1 cellular context compared by ENCODE assay signal in genomic region chr2:174338155-174338495, GRCh38.
TF ChIP-seq lines count a peak whose summit lies in the region.

No MANE protein-coding gene starts in this region.

TF ChIP-seq in SK-N-SH, 30 proteins besides CTCF, POLR2A, EP300 and RAD21 (continued from another document):
- TF ChIP-seq ZBTB33 (IDR thresholded peaks at IDR 0.05; ENCODE audit: borderline replicate concordance, low read depth), result no peak
- TF ChIP-seq TCF12 (IDR thresholded peaks at IDR 0.05), result no peak
- no peak for TF ChIP-seq EZH2phosphoT487 (IDR thresholded peaks at IDR 0.05; ENCODE audit: borderline replicate concordance, low read depth)
- no peak for TF ChIP-seq MEF2A (IDR thresholded peaks at IDR 0.05; ENCODE audit: borderline replicate concordance, low read depth)
- no peak for TF ChIP-seq USF1 (IDR thresholded peaks at IDR 0.05; ENCODE audit: borderline replicate concordance, low read depth)
- no peak for TF ChIP-seq FOXJ3 (CRISPR knock-in tag; IDR thresholded peaks at IDR 0.05)
- no peak for TF ChIP-seq MAX (IDR thresholded peaks at IDR 0.05; ENCODE audit: low read depth)
- TF ChIP-seq GABPA (IDR thresholded peaks at IDR 0.05; ENCODE audit: low read depth), result no peak
- no peak for TF ChIP-seq POLR2AphosphoS5 (IDR thresholded peaks at IDR 0.05; ENCODE audit: low read depth, low read length)
- TF ChIP-seq CHD2 (IDR thresholded peaks at IDR 0.05; ENCODE audit: low read length, partially characterized antibody), result no peak
- TF ChIP-seq ELF1 (IDR thresholded peaks at IDR 0.05), result no peak
- no peak for TF ChIP-seq TEAD4 (IDR thresholded peaks at IDR 0.05; ENCODE audit: borderline replicate concordance, insufficient read depth)
- no peak for TF ChIP-seq SMC3 (IDR thresholded peaks at IDR 0.05; ENCODE audit: low read depth, low read length)
